Comparison of ENCODE assay signal across 16 cellular contexts in genomic region chr12:6428326-6428725, GRCh38. TPM values are rescaled to one million over a fixed set of nuclear protein-coding genes. Genes with fewer than 3 reads are reported as not detected.
DNase-seq lines count a peak whose midpoint lies in the region; ATAC-seq, FAIRE-seq and TF ChIP-seq lines count a peak whose summit lies in the region.
"Had no signal": no experiment of that assay in that cellular context is flagged by ENCODE, and none has a peak within 500 bp of the region (broad histone marks: within the 10 kb centered on the region; RNA-seq: fewer than 3 reads in every experiment).

No MANE protein-coding gene starts in this region.

- H3K27ac Mint-ChIP-seq in activated CD4-positive, alpha-beta T cell treated with anti-CD3 and anti-CD28 coated beads for 36 hours, result peak overlapping the region; percentile 92
- peak overlapping the region; percentile 33 for H3K27ac Mint-ChIP-seq in activated CD4-positive, alpha-beta memory T cell treated with anti-CD3 and anti-CD28 coated beads, Interleukin-2, amount 10 ng/mL, durations not matched to agents 7 days and 5 days
- peak overlapping the region; percentile 98 to 100 (median 99) for H3K27ac Mint-ChIP-seq in naive thymus-derived CD8-positive, alpha-beta T cell
- H3K27ac Mint-ChIP-seq: brain had no signal

- H3K9me3 Mint-ChIP-seq in activated CD4-positive, alpha-beta T cell treated with anti-CD3 and anti-CD28 coated beads for 36 hours (ENCODE audit: low read depth), result no peaks in the 10 kb centered on the region
- H3K9me3 Mint-ChIP-seq in activated CD4-positive, alpha-beta memory T cell treated with anti-CD3 and anti-CD28 coated beads, Interleukin-2, amount 10 ng/mL, durations not matched to agents 7 days and 5 days, result no peaks in the 10 kb centered on the region
- H3K9me3 Mint-ChIP-seq in naive thymus-derived CD8-positive, alpha-beta T cell, result no peaks in the 10 kb centered on the region
- H3K9me3 Mint-ChIP-seq: brain had no signal

- no peak for TF ChIP-seq CTCF in omental fat pad (IDR thresholded peaks at IDR 0.05)

- intact Hi-C loops in activated CD4-positive, alpha-beta T cell treated with anti-CD3 and anti-CD28 coated beads for 36 hours (cut with DNase I, micrococcal nuclease), result no loop called here

- peak; percentile 66 for FAIRE-seq in GM12892 (lab: Jason Lieb, UNC)
- FAIRE-seq: endometrium had no signal

- H3K27me3 Mint-ChIP-seq in activated CD4-positive, alpha-beta T cell treated with anti-CD3 and anti-CD28 coated beads for 36 hours, result no peaks in the 10 kb centered on the region
- H3K27me3 Mint-ChIP-seq in activated CD4-positive, alpha-beta memory T cell treated with anti-CD3 and anti-CD28 coated beads, Interleukin-2, amount 10 ng/mL, durations not matched to agents 7 days and 5 days, result no peaks in the 10 kb centered on the region
- no peaks in the 10 kb centered on the region for H3K27me3 Mint-ChIP-seq in naive thymus-derived CD8-positive, alpha-beta T cell

- POLR2A ChIA-PET in activated CD4-positive, alpha-beta T cell treated with anti-CD3 and anti-CD28 coated beads for 36 hours (lab: Charles Lee), result interaction anchor here (0.6 to 0.9 kb wide), 4 partner anchors 15 to 35 kb away, joined by 3 to 10 read pairs (median 3); no protein-coding TSS in a partner anchor
- POLR2A ChIA-PET in activated CD4-positive, alpha-beta memory T cell treated with anti-CD3 and anti-CD28 coated beads, Interleukin-2, amount 10 ng/mL, durations not matched to agents 7 days and 5 days (lab: Charles Lee), result interaction anchor here (1.7 to 6.7 kb wide), 5 partner anchors 15 to 42 kb away, joined by 5 to 81 read pairs (median 58); partner anchors contain the start of genes TAPBPL and VAMP1
- POLR2A ChIA-PET in naive thymus-derived CD8-positive, alpha-beta T cell (lab: Charles Lee), result interaction anchor here (1.2 to 8.0 kb wide), 6 partner anchors 11 to 107 kb away, joined by 7 to 248 read pairs (median 94); partner anchors contain the start of genes CD27, GAPDH, TAPBPL and VAMP1

- ATAC-seq in activated CD4-positive, alpha-beta T cell treated with anti-CD3 and anti-CD28 coated beads for 36 hours, result no peak
- ATAC-seq in naive thymus-derived CD8-positive, alpha-beta T cell, result no peak
- no peak for ATAC-seq in omental fat pad (ENCODE audit: low FRiP score)
- ATAC-seq: left ventricle myocardium superior had no signal

- peaks cover 77% of the 10 kb centered on the region for H3K4me1 Mint-ChIP-seq in activated CD4-positive, alpha-beta T cell treated with anti-CD3 and anti-CD28 coated beads for 36 hours
- H3K4me1 Mint-ChIP-seq in activated CD4-positive, alpha-beta memory T cell treated with anti-CD3 and anti-CD28 coated beads, Interleukin-2, amount 10 ng/mL, durations not matched to agents 7 days and 5 days, result peaks cover 69% of the 10 kb centered on the region
- peaks cover 31 to 72% (median 63%) of the 10 kb centered on the region in 4 donors for H3K4me1 Mint-ChIP-seq in naive thymus-derived CD8-positive, alpha-beta T cell

- CTCF ChIA-PET in activated CD4-positive, alpha-beta T cell treated with anti-CD3 and anti-CD28 coated beads for 36 hours (lab: Charles Lee), result interaction anchor here (0.6 to 7.8 kb wide), 5 partner anchors 15 to 142 kb away, joined by 3 to 200 read pairs (median 5); no protein-coding TSS in a partner anchor
- CTCF ChIA-PET in activated CD4-positive, alpha-beta memory T cell treated with anti-CD3 and anti-CD28 coated beads, Interleukin-2, amount 10 ng/mL, durations not matched to agents 7 days and 5 days (lab: Charles Lee), result interaction anchor here (0.7 to 7.4 kb wide), 5 partner anchors 10 to 109 kb away, joined by 3 to 95 read pairs (median 4); no protein-coding TSS in a partner anchor

- DNase-seq in activated CD4-positive, alpha-beta T cell treated with anti-CD3 and anti-CD28 coated beads for 36 hours, result no peak
- no peak for DNase-seq in activated CD4-positive, alpha-beta T cell treated with anti-CD3 and anti-CD28 coated beads, Interleukin-2, amount 50 U/mL, for 1 hour
- no peak for DNase-seq in GM12892 (ENCODE audit: insufficient read length)
- DNase-seq in activated CD4-positive, alpha-beta memory T cell treated with anti-CD3 and anti-CD28 coated beads, Interleukin-2, amount 10 ng/mL, durations not matched to agents 7 days and 5 days, result no peak
- no peak for DNase-seq in naive thymus-derived CD8-positive, alpha-beta T cell
- DNase-seq in ureter (ENCODE audit: low spot score), result no peak
- DNase-seq in omental fat pad (ENCODE audit: low spot score), result no peak
- DNase-seq in T-helper 1 cell, result no peak
- DNase-seq: 8988T, left ventricle myocardium superior, NCI-H1417, NCI-H524, nucleus accumbens, transverse colon had no signal

- no peaks in the 10 kb centered on the region for H3K36me3 Mint-ChIP-seq in activated CD4-positive, alpha-beta T cell treated with anti-CD3 and anti-CD28 coated beads for 36 hours (ENCODE audit: low read depth)
- no peaks in the 10 kb centered on the region for H3K36me3 Mint-ChIP-seq in activated CD4-positive, alpha-beta memory T cell treated with anti-CD3 and anti-CD28 coated beads, Interleukin-2, amount 10 ng/mL, durations not matched to agents 7 days and 5 days (ENCODE audit: low read depth)
- H3K36me3 Mint-ChIP-seq in naive thymus-derived CD8-positive, alpha-beta T cell, result no peaks in the 10 kb centered on the region
- H3K36me3 Mint-ChIP-seq: brain had no signal

- H3K4me3 Mint-ChIP-seq in activated CD4-positive, alpha-beta T cell treated with anti-CD3 and anti-CD28 coated beads for 36 hours, result no peak overlapping the region
- no peak overlapping the region for H3K4me3 Mint-ChIP-seq in activated CD4-positive, alpha-beta memory T cell treated with anti-CD3 and anti-CD28 coated beads, Interleukin-2, amount 10 ng/mL, durations not matched to agents 7 days and 5 days
- H3K4me3 Mint-ChIP-seq in naive thymus-derived CD8-positive, alpha-beta T cell, result peak overlapping the region in 2 of 10 donors; percentile 4 to 7
- H3K4me3 Mint-ChIP-seq: brain had no signal

- TF ChIP-seq POLR2A in GM12892 (IDR thresholded peaks at IDR 0.05; ENCODE audit: low read depth, low read length), result no peak

RNA-seq across cellular contexts. Expression of gene CD27, which starts 16.4 kb away (rescaled TPM):
- 100 to 1,000 TPM in 1 of 2 experiments, 10 to 100 TPM in 1; 85.4 to 116 TPM for total RNA-seq in activated CD4-positive, alpha-beta T cell treated with anti-CD3 and anti-CD28 coated beads for 36 hours
- 82.1 TPM for polyA plus RNA-seq in GM12892 (2012; ENCODE audit: missing spikeins)
- total RNA-seq in activated CD4-positive, alpha-beta memory T cell treated with anti-CD3 and anti-CD28 coated beads, Interleukin-2, amount 10 ng/mL, durations not matched to agents 7 days and 5 days, result 10 to 100 TPM; 39.9 to 43.4 TPM
- total RNA-seq in naive thymus-derived CD8-positive, alpha-beta T cell, result 100 to 1,000 TPM; 149 to 150 TPM
- polyA plus RNA-seq in naive thymus-derived CD8-positive, alpha-beta T cell, result 100 to 1,000 TPM; 391 to 632 (median 577) TPM
- total RNA-seq in ureter (2.6 TPM), omental fat pad (under 1 TPM in 3 of 4 donors, not detected in 1; 0.50 to 0.96 (median 0.65) TPM)

RNA-seq across cellular contexts. Expression of gene TAPBPL, which starts 23.5 kb away (rescaled TPM):
- total RNA-seq in activated CD4-positive, alpha-beta T cell treated with anti-CD3 and anti-CD28 coated beads for 36 hours, result 10 to 100 TPM; 27.4 to 40.8 TPM
- 32.1 TPM for polyA plus RNA-seq in GM12892 (2012; ENCODE audit: missing spikeins)
- total RNA-seq in activated CD4-positive, alpha-beta memory T cell treated with anti-CD3 and anti-CD28 coated beads, Interleukin-2, amount 10 ng/mL, durations not matched to agents 7 days and 5 days, result 10 to 100 TPM; 45.0 to 49.0 TPM
- 10 to 100 TPM; 42.5 to 45.4 TPM for total RNA-seq in naive thymus-derived CD8-positive, alpha-beta T cell
- polyA plus RNA-seq in naive thymus-derived CD8-positive, alpha-beta T cell, result 100 to 1,000 TPM in 2 of 3 donors, 10 to 100 TPM in 1; 46.0 to 126 (median 106) TPM
- total RNA-seq in ureter (52.3 TPM), omental fat pad (10 to 100 TPM; 16.3 to 26.0 (median 18.5) TPM)

RNA-seq across cellular contexts. Expression of gene VAMP1, which starts 42.2 kb away (rescaled TPM):
- 10 to 100 TPM; 34.5 to 52.3 TPM for total RNA-seq in activated CD4-positive, alpha-beta T cell treated with anti-CD3 and anti-CD28 coated beads for 36 hours
- polyA plus RNA-seq in GM12892 (2012; ENCODE audit: missing spikeins), result 29.2 TPM
- 10 to 100 TPM; 45.1 to 50.9 TPM for total RNA-seq in activated CD4-positive, alpha-beta memory T cell treated with anti-CD3 and anti-CD28 coated beads, Interleukin-2, amount 10 ng/mL, durations not matched to agents 7 days and 5 days
- 10 to 100 TPM; 91.4 to 92.6 TPM for total RNA-seq in naive thymus-derived CD8-positive, alpha-beta T cell
- 10 to 100 TPM in 2 of 3 donors, 1 to 10 TPM in 1; 9.7 to 13.6 (median 10.9) TPM for polyA plus RNA-seq in naive thymus-derived CD8-positive, alpha-beta T cell
- 16.0 TPM for total RNA-seq in ureter
- total RNA-seq in omental fat pad, result 1 to 10 TPM; 4.2 to 9.6 (median 6.2) TPM

RNA-seq across cellular contexts. Expression of gene LTBR, which starts 44.4 kb away (rescaled TPM):
- 1 to 10 TPM in 1 of 2 experiments, under 1 TPM in 1; 0.57 to 1.1 TPM for total RNA-seq in activated CD4-positive, alpha-beta T cell treated with anti-CD3 and anti-CD28 coated beads for 36 hours
- 0.40 TPM for polyA plus RNA-seq in GM12892 (2012; ENCODE audit: missing spikeins)
- under 1 TPM; 0.38 to 0.40 TPM for total RNA-seq in activated CD4-positive, alpha-beta memory T cell treated with anti-CD3 and anti-CD28 coated beads, Interleukin-2, amount 10 ng/mL, durations not matched to agents 7 days and 5 days
- total RNA-seq in naive thymus-derived CD8-positive, alpha-beta T cell, result under 1 TPM; 0.91 to 0.93 TPM
- under 1 TPM in 1 of 3 donors, not detected in 2; 0.23 TPM for polyA plus RNA-seq in naive thymus-derived CD8-positive, alpha-beta T cell
- total RNA-seq in ureter (167 TPM), omental fat pad (100 to 1,000 TPM in 3 of 4 donors, 10 to 100 TPM in 1; 99.9 to 171 (median 142) TPM)

RNA-seq across cellular contexts. Expression of gene SCNN1A, which starts 53.0 kb away (rescaled TPM):
- under 1 TPM in 1 of 2 experiments, not detected in 1; 0.05 TPM for total RNA-seq in activated CD4-positive, alpha-beta T cell treated with anti-CD3 and anti-CD28 coated beads for 36 hours
- not detected for polyA plus RNA-seq in GM12892 (2012; ENCODE audit: missing spikeins)
- 1 to 10 TPM in 1 of 2 experiments, under 1 TPM in 1; 0.78 to 1.3 TPM for total RNA-seq in activated CD4-positive, alpha-beta memory T cell treated with anti-CD3 and anti-CD28 coated beads, Interleukin-2, amount 10 ng/mL, durations not matched to agents 7 days and 5 days
- 1 to 10 TPM; 4.0 to 4.7 TPM for total RNA-seq in naive thymus-derived CD8-positive, alpha-beta T cell
- polyA plus RNA-seq in naive thymus-derived CD8-positive, alpha-beta T cell, result under 1 TPM; 0.06 to 0.65 (median 0.23) TPM
- total RNA-seq in ureter, result 63.8 TPM
- 10 to 100 TPM in 3 of 4 donors, 1 to 10 TPM in 1; 1.9 to 29.0 (median 15.7) TPM for total RNA-seq in omental fat pad

Comparison
In these comparisons a context has a peak if more than half of its experiments do, and no peak if none do; other contexts are left out.
1. H3K27ac Mint-ChIP-seq: peak in every context shown above with its lines; median percentile 99 in naive thymus-derived CD8-positive, alpha-beta T cell; 92 in activated CD4-positive, alpha-beta T cell treated with anti-CD3 and anti-CD28 coated beads for 36 hours; 33 in activated CD4-positive, alpha-beta memory T cell treated with anti-CD3 and anti-CD28 coated beads, Interleukin-2, amount 10 ng/mL, durations not matched to agents 7 days and 5 days.
2. RNA of gene CD27, which starts 16.4 kb away (total RNA-seq): 149 to 150 TPM in naive thymus-derived CD8-positive, alpha-beta T cell, 85.4 to 116 TPM in activated CD4-positive, alpha-beta T cell treated with anti-CD3 and anti-CD28 coated beads for 36 hours and 39.9 to 43.4 TPM in activated CD4-positive, alpha-beta memory T cell treated with anti-CD3 and anti-CD28 coated beads, Interleukin-2, amount 10 ng/mL, durations not matched to agents 7 days and 5 days; 2.6 TPM in ureter (single experiment) and 0.50 to 0.96 TPM in omental fat pad; every median in the first group is over 10 times any median in the second.